ENCODE assay signal across 17 cellular contexts in genomic region chr2:33478968-33479691, GRCh38. TPM values are rescaled to one million over a fixed set of nuclear protein-coding genes. Genes with fewer than 3 reads are reported as not detected.
DNase-seq lines count a peak whose midpoint lies in the region; ATAC-seq, FAIRE-seq and TF ChIP-seq lines count a peak whose summit lies in the region.
"Had no signal": no experiment of that assay in that cellular context is flagged by ENCODE, and none has a peak within 500 bp of the region (broad histone marks: within the 10 kb centered on the region; RNA-seq: fewer than 3 reads in every experiment).

No MANE protein-coding gene starts in this region.

- intact Hi-C loops in Caco-2 (cut with micrococcal nuclease; ENCODE audit: unreplicated experiment) (loop anchor here (5.0 kb wide), 4 partner anchors 67 to 672 kb away; partner anchors contain the start of gene FAM98A), natural killer cell (cut with micrococcal nuclease) (loop anchor here (5.0 kb wide), 2 partner anchors 103 to 118 kb away; partner anchors contain the start of gene FAM98A)

- no TSS peak for BruUV-seq in Caco-2 (replicated peaks; lab: Mats Ljungman, UMichigan)

- no peak overlapping the region for H3K23ac ChIP-seq in mesenchymal stem cell (ENCODE audit: low read length in 2 of 2)

- 0 out of 2 replicates have a peak, but pooled peaks cover 5% of the 10 kb centered on the region for H3K9me3 ChIP-seq in Caco-2
- no peaks in the 10 kb centered on the region for H3K9me3 ChIP-seq in mesenchymal stem cell (ENCODE audit: control insufficient read depth, low read length)
- H3K9me3 ChIP-seq: adrenal gland, SK-N-SH, vagina had no signal

- peak overlapping the region; percentile 46 for H4K8ac ChIP-seq in mesenchymal stem cell (ENCODE audit: low read length)

- 89% methylated on average over 6 of the region's 8 CpGs for WGBS in mesenchymal stem cell

- peak overlapping the region in 1 of 2 experiments; percentile 35 for H3K4ac ChIP-seq in mesenchymal stem cell (ENCODE audit: low read depth in 1 of 2, low read length in 2 of 2)

- H3K4me2 ChIP-seq in mesenchymal stem cell (ENCODE audit: low read length, poor library complexity, severe bottlenecking): no peak overlapping the region
- H3K4me2 ChIP-seq: SK-N-SH had no signal

- H3K27me3 ChIP-seq in Caco-2 (replicated peaks; ENCODE audit: control insufficient read depth, insufficient read depth, low read length): no peaks in the 10 kb centered on the region
- H3K27me3 ChIP-seq in mesenchymal stem cell (ENCODE audit: control insufficient read depth in 1 of 2, insufficient read depth in 1 of 2, low read length in 2 of 2): peaks cover 0 to 8% of the 10 kb centered on the region in 2 experiments
- H3K27me3 ChIP-seq: adrenal gland, vagina had no signal

- H3K27ac ChIP-seq in cingulate gyrus (ENCODE audit: low read depth, low read length) (peak overlapping the region; percentile 48), mesenchymal stem cell (ENCODE audit: low read length, poor library complexity, severe bottlenecking) (no peak overlapping the region)
- H3K27ac ChIP-seq: vagina had no signal

- peak overlapping the region; percentile 33 for H3K4me3 Mint-ChIP-seq in Caco-2 (ENCODE audit: unreplicated experiment)
- no peak overlapping the region for H3K4me3 Mint-ChIP-seq in natural killer cell
- H3K4me3 Mint-ChIP-seq: nephron progenitor cell had no signal

- H3K79me1 ChIP-seq in mesenchymal stem cell (replicated peaks; ENCODE audit: low read length, poor library complexity, severe bottlenecking): peaks cover 3% of the 10 kb centered on the region

- no peak overlapping the region for H3K9ac ChIP-seq in mesenchymal stem cell (ENCODE audit: low read length)
- H3K9ac ChIP-seq: SK-N-SH had no signal

- H3K27ac Mint-ChIP-seq in Caco-2 (ENCODE audit: unreplicated experiment) (peak overlapping the region; percentile 61), natural killer cell (no peak overlapping the region)
- H3K27ac Mint-ChIP-seq: nephron progenitor cell had no signal

- H3K36me3 Mint-ChIP-seq in Caco-2 (ENCODE audit: insufficient read depth, unreplicated experiment) (peaks cover 21% of the 10 kb centered on the region), natural killer cell (no peaks in the 10 kb centered on the region)

- no peak overlapping the region for H2AFZ ChIP-seq in mesenchymal stem cell (ENCODE audit: low read depth, low read length)

- H2BK15ac ChIP-seq in mesenchymal stem cell (ENCODE audit: low read depth, poor library complexity, severe bottlenecking): no peak overlapping the region

- H3K27me3 Mint-ChIP-seq in Caco-2 (ENCODE audit: insufficient read depth, unreplicated experiment) (no peaks in the 10 kb centered on the region), natural killer cell (ENCODE audit: low read depth in 2 of 2) (peaks cover 0 to 23% of the 10 kb centered on the region in 2 donors)

- peak overlapping the region in 1 of 2 experiments; percentile 0 for H3K18ac ChIP-seq in mesenchymal stem cell (ENCODE audit: low read depth in 1 of 2, low read length in 2 of 2)

- no peak overlapping the region for H3K4me3 ChIP-seq in Caco-2 (ENCODE audit: low read depth, low read length)
- H3K4me3 ChIP-seq in mesenchymal stem cell (ENCODE audit: insufficient read depth in 1 of 2, low read depth in 1 of 2, low read length in 2 of 2): no peak overlapping the region
- H3K4me3 ChIP-seq: adrenal gland, vagina had no signal

- no peak for FAIRE-seq in urothelium cell line (lab: Jason Lieb, UNC)
- FAIRE-seq: frontal cortex, HepG2, kidney had no signal

- TF ChIP-seq CTCF in Caco-2 (IDR thresholded peaks at IDR 0.05; ENCODE audit: insufficient read depth in 1 of 2, low read depth in 1 of 2, low read length in 1 of 2, severe bottlenecking in 1 of 2, unreplicated experiment in 1 of 2): no peak
- TF ChIP-seq CTCF in natural killer cell (IDR thresholded peaks at IDR 0.05): no peak

- H3K4me1 Mint-ChIP-seq in Caco-2 (ENCODE audit: low read depth, unreplicated experiment) (peaks cover 32% of the 10 kb centered on the region), natural killer cell (peaks cover 22 to 31% of the 10 kb centered on the region in 2 donors)

- no peak for DNase-seq in Caco-2
- DNase-seq in mesenchymal stem cell: no peak
- no peak for DNase-seq in left lobe of liver (ENCODE audit: low spot score)
- no peak for DNase-seq in HPDE6-E6E7 (ENCODE audit: extremely low spot score)
- no peak for DNase-seq in natural killer cell
- DNase-seq in urothelium cell line (ENCODE audit: low spot score): no peak
- DNase-seq: adrenal gland; effector CD4-positive, alpha-beta T cell; kidney; NCI-H146; nephron progenitor cell; SK-N-SH had no signal

- H2BK120ac ChIP-seq in mesenchymal stem cell (ENCODE audit: low read depth, low read length): no peak overlapping the region

- no peak overlapping the region for H2BK5ac ChIP-seq in mesenchymal stem cell (ENCODE audit: low read depth, low read length, poor library complexity, severe bottlenecking)

- H3K36me3 ChIP-seq in Caco-2 (ENCODE audit: control insufficient read depth, insufficient read depth, low read length) (no peaks in the 10 kb centered on the region), mesenchymal stem cell (ENCODE audit: control insufficient read depth in 1 of 2, insufficient read depth in 2 of 2, low read depth in 1 of 2, low read length in 2 of 2) (no peaks in the 10 kb centered on the region)
- H3K36me3 ChIP-seq: adrenal gland, vagina had no signal

- H4K91ac ChIP-seq in mesenchymal stem cell (ENCODE audit: low read length): no peak overlapping the region

- POLR2A ChIA-PET in Caco-2 (lab: Charles Lee): no interaction called here

- peak overlapping the region in 1 of 2 experiments; percentile 66 for H2BK12ac ChIP-seq in mesenchymal stem cell (ENCODE audit: low read length in 2 of 2)

- H3K4me1 ChIP-seq in Caco-2: peaks cover 69% of the 10 kb centered on the region
- peaks cover 4% of the 10 kb centered on the region for H3K4me1 ChIP-seq in mesenchymal stem cell (ENCODE audit: control insufficient read depth, insufficient read depth, low read depth, low read length)

- H3K14ac ChIP-seq in mesenchymal stem cell (ENCODE audit: low read length in 2 of 2): no peak overlapping the region

- CTCF ChIA-PET in Caco-2 (lab: Charles Lee): interaction anchor here (0.6 to 1.7 kb wide), 3 partner anchors 10 to 403 kb away, joined by 3 to 5 read pairs (median 4); no protein-coding TSS in a partner anchor

- ATAC-seq in HG02759 (IDR thresholded peaks at IDR 0.05; ENCODE audit: unreplicated experiment) (peak; percentile 7), left lobe of liver (no peak), natural killer cell (no peak)
- ATAC-seq: HepG2 had no signal

- no peaks in the 10 kb centered on the region for H3K9me3 Mint-ChIP-seq in Caco-2 (ENCODE audit: unreplicated experiment)
- no peaks in the 10 kb centered on the region for H3K9me3 Mint-ChIP-seq in natural killer cell

- H2AK5ac ChIP-seq in mesenchymal stem cell (ENCODE audit: low read length, severe bottlenecking): no peak overlapping the region

RNA-seq across cellular contexts. Expression of gene RASGRP3, which starts 2.7 kb away (rescaled TPM):
- total RNA-seq in Caco-2 (2022): 9.2 and 12.2 TPM in 2 replicates
- 31.4 TPM for polyA plus RNA-seq in mesenchymal stem cell (2013, experiment 1 of 2)
- polyA plus RNA-seq in mesenchymal stem cell (2013, experiment 2 of 2): 29.3 TPM
- total RNA-seq in left lobe of liver: 3.8 TPM
- total RNA-seq in natural killer cell: 10 to 100 TPM in 1 of 3 donors, 1 to 10 TPM in 2; 1.8 to 21.1 (median 2.7) TPM
- total RNA-seq: HepG2 had no signal
